Comparison of ENCODE assay signal across 14 cellular contexts in the genomic region with DNA sequence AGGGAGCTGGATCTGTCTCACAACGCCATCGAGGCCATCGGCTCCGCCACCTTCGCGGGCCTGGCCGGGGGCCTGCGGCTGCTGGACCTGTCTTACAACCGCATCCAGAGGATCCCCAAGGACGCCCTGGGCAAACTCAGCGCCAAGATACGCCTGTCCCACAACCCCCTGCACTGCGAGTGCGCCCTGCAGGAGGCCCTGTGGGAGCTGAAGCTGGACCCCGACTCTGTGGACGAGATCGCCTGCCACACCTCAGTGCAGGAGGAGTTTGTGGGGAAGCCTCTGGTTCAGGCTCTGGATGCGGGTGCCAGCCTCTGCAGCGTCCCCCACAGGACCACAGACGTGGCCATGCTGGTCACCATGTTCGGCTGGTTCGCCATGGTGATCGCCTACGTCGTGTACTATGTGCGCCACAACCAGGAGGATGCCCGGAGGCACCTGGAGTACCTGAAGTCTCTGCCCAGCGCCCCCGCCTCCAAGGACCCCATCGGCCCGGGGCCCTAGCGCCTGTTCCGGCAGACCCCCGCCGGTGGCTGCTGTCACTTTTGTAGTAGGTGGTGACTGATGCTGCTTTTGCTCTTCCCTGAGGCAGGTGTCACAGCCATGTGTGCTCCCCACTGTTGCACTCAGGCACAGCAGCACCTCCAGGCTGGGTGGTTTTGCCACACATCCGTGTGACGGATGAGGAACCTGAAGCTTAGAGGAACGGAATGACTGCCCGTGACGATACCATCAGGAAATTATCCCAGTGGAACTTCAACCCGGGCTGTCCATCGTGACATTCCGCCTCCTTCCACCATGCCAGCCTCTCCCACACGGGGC. TPM values are rescaled to one million over a fixed set of nuclear protein-coding genes. Genes with fewer than 3 reads are reported as not detected.
A peak's percentile ranks its signal among the peaks of the same experiment; 100 is the strongest.
DNase-seq lines count a peak whose midpoint lies in the region; TF ChIP-seq lines count a peak whose summit lies in the region.
"Had no signal": no experiment of that assay in that cellular context is flagged by ENCODE, and none has a peak within 500 bp of the region (broad histone marks: within the 10 kb centered on the region; RNA-seq: fewer than 3 reads in every experiment).

No MANE protein-coding gene starts in this region.

- no peaks in the 10 kb centered on the region for H3K36me3 Mint-ChIP-seq in activated naive CD8-positive, alpha-beta T cell
- no peaks in the 10 kb centered on the region for H3K36me3 Mint-ChIP-seq in activated naive CD8-positive, alpha-beta T cell treated with anti-CD3 and anti-CD28 coated beads for 36 hours
- no peaks in the 10 kb centered on the region for H3K36me3 Mint-ChIP-seq in activated T-helper 1 cell treated with anti-CD3 and anti-CD28 coated beads, Interleukin-12 subunit alpha, Interleukin-12 subunit beta, Interleukin-2, Interleukin-4 antibody, amounts not matched to agents 30 ng/mL and 10 ng/mL and 1 ng/mL, durations not matched to agents 14 hours and 24 hours and 36 hours (ENCODE audit: low read depth)
- peaks cover 2% of the 10 kb centered on the region for H3K36me3 Mint-ChIP-seq in mesothelial cell of epicardium
- no peaks in the 10 kb centered on the region for H3K36me3 Mint-ChIP-seq in type B pancreatic cell

- H3K4me1 Mint-ChIP-seq in activated naive CD8-positive, alpha-beta T cell (ENCODE audit: low read depth), result peaks cover 6% of the 10 kb centered on the region
- H3K4me1 Mint-ChIP-seq in activated naive CD8-positive, alpha-beta T cell treated with anti-CD3 and anti-CD28 coated beads for 36 hours, result no peaks in the 10 kb centered on the region
- H3K4me1 Mint-ChIP-seq in activated T-helper 1 cell treated with anti-CD3 and anti-CD28 coated beads, Interleukin-12 subunit alpha, Interleukin-12 subunit beta, Interleukin-2, Interleukin-4 antibody, amounts not matched to agents 30 ng/mL and 10 ng/mL and 1 ng/mL, durations not matched to agents 14 hours and 24 hours and 36 hours (ENCODE audit: low read depth), result peaks cover 4% of the 10 kb centered on the region
- H3K4me1 Mint-ChIP-seq in mesothelial cell of epicardium, result no peaks in the 10 kb centered on the region
- no peaks in the 10 kb centered on the region for H3K4me1 Mint-ChIP-seq in type B pancreatic cell (ENCODE audit: unreplicated experiment)

- no peak for TF ChIP-seq CTCF in mesothelial cell of epicardium (IDR thresholded peaks at IDR 0.05; ENCODE audit: unreplicated experiment)
- no peak for TF ChIP-seq CTCF in type B pancreatic cell (conservative IDR thresholded peaks at IDR 0.05)

- no peaks in the 10 kb centered on the region for H3K27me3 Mint-ChIP-seq in activated naive CD8-positive, alpha-beta T cell
- H3K27me3 Mint-ChIP-seq in activated naive CD8-positive, alpha-beta T cell treated with anti-CD3 and anti-CD28 coated beads for 36 hours, result peaks cover 18% of the 10 kb centered on the region
- H3K27me3 Mint-ChIP-seq in activated T-helper 1 cell treated with anti-CD3 and anti-CD28 coated beads, Interleukin-12 subunit alpha, Interleukin-12 subunit beta, Interleukin-2, Interleukin-4 antibody, amounts not matched to agents 30 ng/mL and 10 ng/mL and 1 ng/mL, durations not matched to agents 14 hours and 24 hours and 36 hours (ENCODE audit: insufficient read depth), result peaks cover 23% of the 10 kb centered on the region
- H3K27me3 Mint-ChIP-seq in mesothelial cell of epicardium (ENCODE audit: low read depth), result peaks cover 2% of the 10 kb centered on the region
- no peaks in the 10 kb centered on the region for H3K27me3 Mint-ChIP-seq in type B pancreatic cell

- no peak overlapping the region for H3K27ac Mint-ChIP-seq in activated naive CD8-positive, alpha-beta T cell
- H3K27ac Mint-ChIP-seq in activated naive CD8-positive, alpha-beta T cell treated with anti-CD3 and anti-CD28 coated beads for 36 hours, result no peak overlapping the region
- H3K27ac Mint-ChIP-seq in activated T-helper 1 cell treated with anti-CD3 and anti-CD28 coated beads, Interleukin-12 subunit alpha, Interleukin-12 subunit beta, Interleukin-2, Interleukin-4 antibody, amounts not matched to agents 30 ng/mL and 10 ng/mL and 1 ng/mL, durations not matched to agents 14 hours and 24 hours and 36 hours, result no peak overlapping the region
- H3K27ac Mint-ChIP-seq in mesothelial cell of epicardium (no peak overlapping the region), type B pancreatic cell (no peak overlapping the region)

- no peak for DNase-seq in activated naive CD8-positive, alpha-beta T cell treated with anti-CD3 and anti-CD28 coated beads for 36 hours
- no peak for DNase-seq in activated T-helper 1 cell treated with anti-CD3 and anti-CD28 coated beads, Interleukin-12 subunit alpha, Interleukin-12 subunit beta, Interleukin-2, Interleukin-4 antibody, amounts not matched to agents 30 ng/mL and 10 ng/mL and 1 ng/mL, durations not matched to agents 14 hours and 24 hours and 36 hours (ENCODE audit: low spot score)
- DNase-seq in mesothelial cell of epicardium (ENCODE audit: low spot score in 2 of 2, unreplicated experiment in 2 of 2) (no peak), type B pancreatic cell (ENCODE audit: extremely low spot score, unreplicated experiment) (peak; percentile 68), HPDE6-E6E7 (ENCODE audit: extremely low spot score) (no peak), NCI-H2196 (lab: John Stamatoyannopoulos, UW; ENCODE audit: unreplicated experiment) (no peak), epidermal melanocyte (ENCODE audit: insufficient read length, low spot score) (no peak)
- DNase-seq: activated CD4-positive, alpha-beta T cell treated with anti-CD3 and anti-CD28 coated beads, Interleukin-2, amount 50 U/mL, for 4 hours; DMS153; heart right ventricle; Karpas-422; NCI-H1436; nucleus accumbens had no signal

- H3K4me3 Mint-ChIP-seq in activated naive CD8-positive, alpha-beta T cell, result peak overlapping the region; percentile 67
- H3K4me3 Mint-ChIP-seq in activated naive CD8-positive, alpha-beta T cell treated with anti-CD3 and anti-CD28 coated beads for 36 hours, result no peak overlapping the region
- H3K4me3 Mint-ChIP-seq in activated T-helper 1 cell treated with anti-CD3 and anti-CD28 coated beads, Interleukin-12 subunit alpha, Interleukin-12 subunit beta, Interleukin-2, Interleukin-4 antibody, amounts not matched to agents 30 ng/mL and 10 ng/mL and 1 ng/mL, durations not matched to agents 14 hours and 24 hours and 36 hours, result peak overlapping the region; percentile 81
- H3K4me3 Mint-ChIP-seq in mesothelial cell of epicardium (peak overlapping the region; percentile 77), type B pancreatic cell (peak overlapping the region; percentile 70)

- intact Hi-C loops in activated T-helper 1 cell treated with anti-CD3 and anti-CD28 coated beads, Interleukin-12 subunit alpha, Interleukin-12 subunit beta, Interleukin-2, Interleukin-4 antibody, amounts not matched to agents 30 ng/mL and 10 ng/mL and 1 ng/mL, durations not matched to agents 14 hours and 24 hours and 36 hours (cut with micrococcal nuclease), result loop anchor here (10.0 kb wide), 1 partner anchor 112 kb away; no protein-coding TSS in a partner anchor

- no peaks in the 10 kb centered on the region for H3K9me3 Mint-ChIP-seq in activated naive CD8-positive, alpha-beta T cell (ENCODE audit: low read depth)
- H3K9me3 Mint-ChIP-seq in activated naive CD8-positive, alpha-beta T cell treated with anti-CD3 and anti-CD28 coated beads for 36 hours, result no peaks in the 10 kb centered on the region
- peaks cover 14% of the 10 kb centered on the region for H3K9me3 Mint-ChIP-seq in activated T-helper 1 cell treated with anti-CD3 and anti-CD28 coated beads, Interleukin-12 subunit alpha, Interleukin-12 subunit beta, Interleukin-2, Interleukin-4 antibody, amounts not matched to agents 30 ng/mL and 10 ng/mL and 1 ng/mL, durations not matched to agents 14 hours and 24 hours and 36 hours
- H3K9me3 Mint-ChIP-seq in mesothelial cell of epicardium (peaks cover 18% of the 10 kb centered on the region), type B pancreatic cell (no peaks in the 10 kb centered on the region)

RNA-seq across cellular contexts. Expression of gene LRRC3, which starts 1.8 kb away (rescaled TPM):
- 1 to 10 TPM; 1.8 to 1.9 TPM for total RNA-seq in activated naive CD8-positive, alpha-beta T cell treated with anti-CD3 and anti-CD28 coated beads for 36 hours
- total RNA-seq in activated T-helper 1 cell treated with anti-CD3 and anti-CD28 coated beads, Interleukin-12 subunit alpha, Interleukin-12 subunit beta, Interleukin-2, Interleukin-4 antibody, amounts not matched to agents 30 ng/mL and 10 ng/mL and 1 ng/mL, durations not matched to agents 14 hours and 24 hours and 36 hours, result 1.8 and 1.9 TPM in 2 replicates
- 10.9 to 11.9 TPM (median 11.8 TPM) in 3 replicates for total RNA-seq in mesothelial cell of epicardium
- 6.4 and 8.7 TPM in 2 replicates for total RNA-seq in type B pancreatic cell (ENCODE audit: low replicate concordance)
